In genomic region chr3:10964537-10965167, GRCh38 we compare ENCODE assay signal across 12 cellular contexts. TPM values are rescaled to one million over a fixed set of nuclear protein-coding genes. Genes with fewer than 3 reads are reported as not detected.
DNase-seq lines count a peak whose midpoint lies in the region; ATAC-seq, FAIRE-seq and TF ChIP-seq lines count a peak whose summit lies in the region.
"Had no signal": no experiment of that assay in that cellular context is flagged by ENCODE, and none has a peak within 500 bp of the region (broad histone marks: within the 10 kb centered on the region; RNA-seq: fewer than 3 reads in every experiment).

No MANE protein-coding gene starts in this region.

- no peak for FAIRE-seq in H54 (lab: Jason Lieb, UNC)

- in situ Hi-C loops in ACHN (cut with HindIII; ENCODE audit: low pct_ligation_motif_present, low pct_unique_long_range_greater_than_20kb, low sequenced_read_pairs) (no loop called here), SK-MEL-5 (cut with HindIII; ENCODE audit: low pct_unique_long_range_greater_than_20kb, low sequenced_read_pairs) (no loop called here)

- H3K4me3 ChIP-seq in effector memory CD4-positive, alpha-beta T cell (ENCODE audit: insufficient read depth, low read depth, low read length, poor library complexity, severe bottlenecking): no peak overlapping the region
- no peak overlapping the region for H3K4me3 ChIP-seq in thyroid gland (replicated peaks in 1 of 3)
- H3K4me3 ChIP-seq: SJSA1 had no signal

- H3K27ac ChIP-seq in foreskin keratinocyte (no peak overlapping the region), thyroid gland (no peak overlapping the region)
- H3K27ac ChIP-seq in effector memory CD4-positive, alpha-beta T cell (ENCODE audit: insufficient read depth, low read length, poor library complexity, severe bottlenecking): no peak overlapping the region
- H3K27ac ChIP-seq: SJSA1 had no signal

- peaks cover 77% of the 10 kb centered on the region for H3K27me3 ChIP-seq in foreskin keratinocyte
- no peaks in the 10 kb centered on the region for H3K27me3 ChIP-seq in effector memory CD4-positive, alpha-beta T cell (replicated peaks; ENCODE audit: control insufficient read depth, insufficient read depth, low read length, poor library complexity, severe bottlenecking)
- no peaks in the 10 kb centered on the region for H3K27me3 ChIP-seq in thyroid gland

- intact Hi-C loops in thyroid gland (cut with DNase I): no loop called here

- TF ChIP-seq CTCF in foreskin keratinocyte (conservative IDR thresholded peaks at IDR 0.05) (no peak), thyroid gland (IDR thresholded peaks at IDR 0.05) (no peak)

- ATAC-seq in foreskin keratinocyte (peak; percentile 57), HG03280 (IDR thresholded peaks at IDR 0.05; ENCODE audit: unreplicated experiment) (no peak)
- ATAC-seq: stimulated activated memory B cell treated with anti-CD40 and anti-IgM and Interleukin-4, amounts not matched to agents 10 μg/mL and 1 μg/mL and 100 μg/mL, for 72 hours had no signal

- H3K36me3 ChIP-seq in effector memory CD4-positive, alpha-beta T cell (ENCODE audit: control insufficient read depth, insufficient read depth, low read length): no peaks in the 10 kb centered on the region
- H3K36me3 ChIP-seq in thyroid gland: no peaks in the 10 kb centered on the region
- H3K36me3 ChIP-seq: SJSA1 had no signal

- TF ChIP-seq POLR2A in H54 (IDR thresholded peaks at IDR 0.05; ENCODE audit: low read depth, low read length) (no peak), thyroid gland (IDR thresholded peaks at IDR 0.05) (no peak)

- H3K9me3 ChIP-seq in effector memory CD4-positive, alpha-beta T cell (ENCODE audit: control insufficient read depth, low read length): no peaks in the 10 kb centered on the region
- H3K9me3 ChIP-seq in thyroid gland: no peaks in the 10 kb centered on the region
- H3K9me3 ChIP-seq: SJSA1 had no signal

- DNase-seq in ACHN: peak; percentile 32
- peak; percentile 25 for DNase-seq in H54 (ENCODE audit: insufficient read length, low spot score)
- DNase-seq in SK-MEL-5 (ENCODE audit: low read depth, low spot score): peak; percentile 20
- peak in 1 of 2 donors; percentile 12 for DNase-seq in foreskin keratinocyte
- DNase-seq in effector memory CD4-positive, alpha-beta T cell: no peak
- DNase-seq in GM03348 (ENCODE audit: low spot score): no peak
- no peak for DNase-seq in thyroid gland
- DNase-seq: CD8-positive, alpha-beta memory T cell; head of caudate nucleus had no signal

- WGBS in thyroid gland, 2 donors: 51 to 65% methylated on average over 6 of the region's 6 CpGs

- H3K4me1 ChIP-seq in foreskin keratinocyte (no peaks in the 10 kb centered on the region), thyroid gland (no peaks in the 10 kb centered on the region)
- H3K4me1 ChIP-seq in effector memory CD4-positive, alpha-beta T cell (ENCODE audit: control insufficient read depth, insufficient read depth, low read length, poor library complexity, severe bottlenecking): no peaks in the 10 kb centered on the region
- H3K4me1 ChIP-seq: SJSA1 had no signal

RNA-seq across cellular contexts. Expression of gene SLC6A1, which starts 27.9 kb away (rescaled TPM):
- not detected in 2 replicates for total RNA-seq in SK-MEL-5 (2014; rRNA removed; shearing (Covaris generic))
- 0.11 and 0.15 TPM in 2 replicates for polyA plus RNA-seq in SK-MEL-5 (2015; cell fraction: cytosol; rRNA removed)
- polyA plus RNA-seq in SK-MEL-5 (2015; cell fraction: nucleus; rRNA removed): 0.54 TPM in 1 of 2 replicates, not detected in the other
- total RNA-seq in foreskin keratinocyte (not detected in 2 replicates), thyroid gland (1 to 10 TPM in 1 of 4 donors, under 1 TPM in 1, not detected in 2; 0.27 to 1.3 TPM)
- not detected in 2 replicates for polyA plus RNA-seq in foreskin keratinocyte
- total RNA-seq: CD8-positive, alpha-beta memory T cell; SJSA1 had no signal
- polyA plus RNA-seq: CD8-positive, alpha-beta memory T cell had no signal

Comparison
In these comparisons a context has a peak if more than half of its experiments do, and no peak if none do; other contexts are left out.
1. DNase-seq: peak in ACHN (single experiment), H54 (single experiment) and SK-MEL-5 (single experiment); none in effector memory CD4-positive, alpha-beta T cell (0 of 3), GM03348 (single experiment) and thyroid gland (0 of 2).